In genomic region chr9:12884736-12885395, GRCh38 we compare ENCODE assay signal across 8 cellular contexts.
DNase-seq lines count a peak whose midpoint lies in the region; ATAC-seq, FAIRE-seq and TF ChIP-seq lines count a peak whose summit lies in the region.

No MANE protein-coding gene starts in this region.

- TF ChIP-seq CTCF in HFF-Myc (IDR thresholded peaks at IDR 0.05; ENCODE audit: low read depth, low read length, missing control alignments) = peak; percentile 41
- TF ChIP-seq CTCF in RWPE1 (conservative IDR thresholded peaks at IDR 0.05; ENCODE audit: low read depth) = peak; percentile 61

- POLR2A ChIA-PET in RWPE1 (lab: Yijun Ruan, JAX; ENCODE audit: low non-redundant PET) = no interaction called here

- CTCF ChIA-PET in RWPE1 (lab: Yijun Ruan, JAX) = interaction anchor here (0.7 to 1.0 kb wide), 5 partner anchors 103 to 165 kb away, joined by 3 to 6 read pairs (median 4); no protein-coding TSS in a partner anchor

- H3K27me3 ChIP-seq in small intestine (ENCODE audit: control insufficient read depth in 2 of 2, insufficient read depth in 2 of 2, low read length in 2 of 2) = no peaks in the 10 kb centered on the region

- H3K4me3 ChIP-seq in HFF-Myc (replicated peaks; ENCODE audit: low read depth, low read length) (no peak overlapping the region), small intestine (ENCODE audit: low read depth in 1 of 2, low read length in 2 of 2) (no peak overlapping the region)

- ATAC-seq in GM21526 (IDR thresholded peaks at IDR 0.05; ENCODE audit: low FRiP score, unreplicated experiment) = no peak

- H3K27ac ChIP-seq in RWPE1 = no peak overlapping the region
- H3K27ac ChIP-seq in small intestine (ENCODE audit: low read depth in 1 of 2, low read length in 1 of 2) = no peak overlapping the region

- WGBS in small intestine, 3 donors = 37 to 60% (median 38%) methylated on average over 4 of the region's 4 CpGs

- H3K36me3 ChIP-seq in small intestine (ENCODE audit: control insufficient read depth in 2 of 2, insufficient read depth in 2 of 2, low read length in 2 of 2) = no peaks in the 10 kb centered on the region

- no peaks in the 10 kb centered on the region for H3K9me3 ChIP-seq in small intestine (ENCODE audit: control insufficient read depth, low read depth)

- H3K4me1 ChIP-seq in small intestine (ENCODE audit: control insufficient read depth in 2 of 2, insufficient read depth in 1 of 2, low read depth in 1 of 2, low read length in 1 of 2) = no peaks in the 10 kb centered on the region

- FAIRE-seq in small intestine (lab: Jason Lieb, UNC) = no peak

- DNase-seq in HFF-Myc (ENCODE audit: extremely low read depth, low read depth) (no peak), RWPE1 (ENCODE audit: low spot score) (peak; percentile 42), globus pallidus (ENCODE audit: low spot score) (peak; percentile 47), small intestine (peak; percentile 66), NCI-H128 (lab: John Stamatoyannopoulos, UW; ENCODE audit: unreplicated experiment) (no peak), islet precursor cell (no peak)
- DNase-seq in activated CD4-positive, alpha-beta T cell treated with anti-CD3 and anti-CD28 coated beads for 48 hours = no peak

Comparison
In these comparisons a context has a peak if more than half of its experiments do, and no peak if none do; other contexts are left out.
1. DNase-seq: peak in RWPE1 (single experiment), globus pallidus (single experiment) and small intestine (single experiment); none in HFF-Myc (single experiment), activated CD4-positive, alpha-beta T cell treated with anti-CD3 and anti-CD28 coated beads for 48 hours (single experiment), NCI-H128 (single experiment) and islet precursor cell (single experiment).